34 cellular contexts compared by ENCODE assay signal in the genomic region with DNA sequence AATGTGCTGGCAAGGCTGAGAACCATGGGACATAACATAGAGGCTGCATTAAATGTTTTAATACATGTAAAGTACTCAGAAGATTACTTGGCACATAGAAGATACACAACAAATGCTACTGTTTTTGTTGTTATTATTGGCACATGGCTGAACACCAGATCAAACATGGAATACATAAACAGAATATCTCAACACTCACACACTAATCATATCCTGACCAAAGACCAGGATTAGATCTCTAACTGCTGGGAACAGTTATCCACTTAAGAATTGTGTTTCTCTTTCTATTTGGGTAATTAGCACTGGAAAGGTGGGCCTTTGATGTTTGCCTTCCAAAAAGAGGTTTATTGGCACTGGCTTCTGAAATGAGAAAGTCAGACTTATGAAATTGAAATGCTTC.
"Had no signal": no experiment of that assay in that cellular context is flagged by ENCODE, and none has a peak within 500 bp of the region (broad histone marks: within the 10 kb centered on the region; RNA-seq: fewer than 3 reads in every experiment).

No MANE protein-coding gene starts in this region.

- H3K4me3 ChIP-seq: MG63, Peyer's patch had no signal

- DNase-seq: activated B cell treated with CpG ODN at 0.5 μM for 24 hours; activated CD4-positive, alpha-beta memory T cell treated with anti-CD3 and anti-CD28 coated beads for 36 hours; activated CD4-positive, alpha-beta T cell treated with anti-CD3 and anti-CD28 coated beads for 4 hours; activated CD4-positive, alpha-beta T cell treated with anti-CD3 and anti-CD28 coated beads, Interleukin-2, amount 50 U/mL, for 1 hour; activated CD4-positive, CD25-positive, alpha-beta regulatory T cell treated with anti-CD3 and anti-CD28 coated beads, Interleukin-2, amount 50 U/mL, for 72 hours; activated CD8-positive, alpha-beta memory T cell treated with anti-CD3 and anti-CD28 coated beads, Interleukin-2, amount 50 U/mL, for 4 hours; activated effector memory CD4-positive, alpha-beta T cell treated with Interleukin-2 at 50 U/mL for 16 hours; activated naive CD4-positive, alpha-beta T cell treated with anti-CD3 and anti-CD28 coated beads, Interleukin-2, amount 10 ng/mL, durations not matched to agents 7 days and 5 days; activated naive CD8-positive, alpha-beta T cell treated with anti-CD3 and anti-CD28 coated beads, Interleukin-2, amount 50 U/mL, for 24 hours; activated T-cell treated with anti-CD3 and anti-CD28 coated beads for 4 hours; activated T-cell treated with anti-CD3 and anti-CD28 coated beads, Interleukin-2, amount 50 U/mL, for 48 hours; anterior cingulate cortex; brain microvascular endothelial cell; central memory CD4-positive, alpha-beta T cell; KBM-7; MG63; NCI-H1048; NCI-H1436; NCI-H1694; NCI-H1930; NCI-H2107; NCI-H510A; NCI-H526; NK-92 treated with Interleukin-12 subunit alpha and Interleukin-12 subunit beta, amount 100 ng/mL, for 24 hours; PC-3; Peyer's patch; RPMI8226; SHP77 treated with DMSO at 0.1 percent for 48 hours; SW 1271; T-helper 1 cell; T-helper 2 cell; T-helper 9 cell had no signal

- H3K36me3 ChIP-seq: brain microvascular endothelial cell, MG63, Peyer's patch had no signal

- H3K27ac ChIP-seq: brain microvascular endothelial cell, Peyer's patch, VCaP had no signal

- H3K27me3 ChIP-seq: brain microvascular endothelial cell, MG63, Peyer's patch had no signal

- H3K9me3 ChIP-seq: MG63, Peyer's patch had no signal

- H3K4me1 ChIP-seq: Peyer's patch had no signal

- ATAC-seq: activated naive CD8-positive, alpha-beta T cell treated with anti-CD3 and anti-CD28 coated beads, Interleukin-2, amount 50 U/mL, for 24 hours; PC-3; SK-N-SH treated with all-trans-retinoic acid at 6 μM for 48 hours had no signal
